In genomic region chr3:47120138-47120537, GRCh38 we compare ENCODE assay signal across 24 cellular contexts. TPM values are rescaled to one million over a fixed set of nuclear protein-coding genes. Genes with fewer than 3 reads are reported as not detected.
DNase-seq lines count a peak whose midpoint lies in the region; ATAC-seq and TF ChIP-seq lines count a peak whose summit lies in the region.
"Had no signal": no experiment of that assay in that cellular context is flagged by ENCODE, and none has a peak within 500 bp of the region (broad histone marks: within the 10 kb centered on the region; RNA-seq: fewer than 3 reads in every experiment).

No MANE protein-coding gene starts in this region.

- H3K4me1 Mint-ChIP-seq in activated T-cell treated with anti-CD3 and anti-CD28 coated beads, Interleukin-2, amount 50 U/mL, for 72 hours (ENCODE audit: low read depth), result peaks cover 60% of the 10 kb centered on the region
- peaks cover 6% of the 10 kb centered on the region for H3K4me1 Mint-ChIP-seq in Caco-2 (ENCODE audit: low read depth, unreplicated experiment)
- peaks cover 38% of the 10 kb centered on the region for H3K4me1 Mint-ChIP-seq in activated CD8-positive, alpha-beta T cell treated with anti-CD3 and anti-CD28 coated beads for 36 hours (ENCODE audit: low read depth)
- peaks cover 32 to 72% (median 60%) of the 10 kb centered on the region in 7 donors for H3K4me1 Mint-ChIP-seq in naive thymus-derived CD4-positive, alpha-beta T cell

- H3K27me3 ChIP-seq in Caco-2 (replicated peaks; ENCODE audit: control insufficient read depth, insufficient read depth, low read length), result no peaks in the 10 kb centered on the region
- no peaks in the 10 kb centered on the region for H3K27me3 ChIP-seq in naive thymus-derived CD4-positive, alpha-beta T cell (ENCODE audit: control insufficient read depth in 2 of 2, insufficient read depth in 2 of 2, low read length in 2 of 2)
- H3K27me3 ChIP-seq: BLaER1, esophagus muscularis mucosa, foreskin keratinocyte, heart left ventricle had no signal

- intact Hi-C loops in Caco-2 (cut with micrococcal nuclease; ENCODE audit: unreplicated experiment), result no loop called here
- intact Hi-C loops in activated CD8-positive, alpha-beta T cell treated with anti-CD3 and anti-CD28 coated beads for 36 hours (cut with micrococcal nuclease), result no loop called here
- intact Hi-C loops in naive thymus-derived CD4-positive, alpha-beta T cell (cut with micrococcal nuclease), result no loop called here

- peak overlapping the region; percentile 2 for H3K27ac ChIP-seq in naive thymus-derived CD4-positive, alpha-beta T cell (ENCODE audit: low read depth, low read length)
- H3K27ac ChIP-seq: BLaER1, esophagus muscularis mucosa, foreskin keratinocyte, heart left ventricle had no signal

- H3K4me1 ChIP-seq in Caco-2, result peaks cover 7% of the 10 kb centered on the region; the same call in 1 of the 2 replicates
- peaks cover 4 to 13% of the 10 kb centered on the region in 2 donors for H3K4me1 ChIP-seq in naive thymus-derived CD4-positive, alpha-beta T cell (ENCODE audit: control insufficient read depth in 2 of 2, insufficient read depth in 2 of 2, low read length in 2 of 2)
- H3K4me1 ChIP-seq: BLaER1, HAP-1 had no signal

- H3K4me3 ChIP-seq in Caco-2 (ENCODE audit: low read depth, low read length), result no peak overlapping the region
- no peak overlapping the region for H3K4me3 ChIP-seq in naive thymus-derived CD4-positive, alpha-beta T cell (ENCODE audit: low read length)
- H3K4me3 ChIP-seq: BLaER1, esophagus muscularis mucosa, HAP-1, heart left ventricle, K562, lung had no signal

- no peaks in the 10 kb centered on the region; the same call in 1 of the 2 replicates for H3K36me3 ChIP-seq in Caco-2 (ENCODE audit: control insufficient read depth, insufficient read depth, low read length)
- peaks cover 9 to 44% (median 22%) of the 10 kb centered on the region in 3 experiments for H3K36me3 ChIP-seq in naive thymus-derived CD4-positive, alpha-beta T cell (ENCODE audit: control insufficient read depth in 2 of 3, insufficient read depth in 3 of 3, low read length in 3 of 3)

- DNase-seq in activated T-cell treated with anti-CD3 and anti-CD28 coated beads, Interleukin-2, amount 50 U/mL, for 72 hours, result no peak
- DNase-seq in activated T-cell treated with anti-CD3 and anti-CD28 coated beads for 4 hours (no peak), Caco-2 (no peak), amygdala (lab: John Stamatoyannopoulos, UW) (no peak), hepatic stellate cell (ENCODE audit: low spot score) (no peak)
- DNase-seq in activated CD8-positive, alpha-beta T cell treated with anti-CD3 and anti-CD28 coated beads for 36 hours, result no peak
- no peak for DNase-seq in naive thymus-derived CD4-positive, alpha-beta T cell
- DNase-seq: ACHN; activated CD4-positive, CD25-positive, alpha-beta regulatory T cell treated with anti-CD3 and anti-CD28 coated beads, Interleukin-2, amount 50 U/mL, for 72 hours; activated gamma-delta T cell; foreskin keratinocyte; heart left ventricle; NCI-H2081; NCI-H748 treated with DMSO at 0.1 percent for 48 hours; posterior cingulate gyrus; right cardiac atrium; stimulated activated CD4-positive, alpha-beta T cell treated with anti-CD3 and anti-CD28 coated beads, Interleukin-4, amount 100 ng/mL, for 1 hour; SW 1271 had no signal

- H3K36me3 Mint-ChIP-seq in activated T-cell treated with anti-CD3 and anti-CD28 coated beads, Interleukin-2, amount 50 U/mL, for 72 hours (ENCODE audit: insufficient read depth in 2 of 2), result peaks cover 12 to 37% of the 10 kb centered on the region in 2 donors
- peaks cover 51% of the 10 kb centered on the region for H3K36me3 Mint-ChIP-seq in Caco-2 (ENCODE audit: insufficient read depth, unreplicated experiment)
- peaks cover 51% of the 10 kb centered on the region for H3K36me3 Mint-ChIP-seq in activated CD8-positive, alpha-beta T cell treated with anti-CD3 and anti-CD28 coated beads for 36 hours (ENCODE audit: low read depth)
- peaks cover 31 to 53% (median 34%) of the 10 kb centered on the region in 5 donors for H3K36me3 Mint-ChIP-seq in naive thymus-derived CD4-positive, alpha-beta T cell

- no TSS peak for BruUV-seq in Caco-2 (replicated peaks; lab: Mats Ljungman, UMichigan)

- H3K27ac Mint-ChIP-seq in activated T-cell treated with anti-CD3 and anti-CD28 coated beads, Interleukin-2, amount 50 U/mL, for 72 hours, result peak overlapping the region; percentile 71
- H3K27ac Mint-ChIP-seq in Caco-2 (ENCODE audit: unreplicated experiment), result peak overlapping the region; percentile 57
- peak overlapping the region; percentile 87 for H3K27ac Mint-ChIP-seq in activated CD8-positive, alpha-beta T cell treated with anti-CD3 and anti-CD28 coated beads for 36 hours
- peak overlapping the region in 7 of 9 donors; percentile 6 to 80 (median 60) for H3K27ac Mint-ChIP-seq in naive thymus-derived CD4-positive, alpha-beta T cell

- H3K27me3 Mint-ChIP-seq in activated T-cell treated with anti-CD3 and anti-CD28 coated beads, Interleukin-2, amount 50 U/mL, for 72 hours (ENCODE audit: low read depth), result no peaks in the 10 kb centered on the region
- no peaks in the 10 kb centered on the region for H3K27me3 Mint-ChIP-seq in Caco-2 (ENCODE audit: insufficient read depth, unreplicated experiment)
- no peaks in the 10 kb centered on the region for H3K27me3 Mint-ChIP-seq in activated CD8-positive, alpha-beta T cell treated with anti-CD3 and anti-CD28 coated beads for 36 hours
- H3K27me3 Mint-ChIP-seq in naive thymus-derived CD4-positive, alpha-beta T cell, result no peaks in the 10 kb centered on the region

- ATAC-seq in activated T-cell treated with anti-CD3 and anti-CD28 coated beads, Interleukin-2, amount 50 U/mL, for 72 hours (replicated peaks in 1 of 2), result peak; percentile 32 to 41
- ATAC-seq in activated CD8-positive, alpha-beta T cell treated with anti-CD3 and anti-CD28 coated beads for 36 hours, result peak; percentile 83
- no peak for ATAC-seq in naive thymus-derived CD4-positive, alpha-beta T cell
- ATAC-seq in HG02938 (IDR thresholded peaks at IDR 0.05; ENCODE audit: unreplicated experiment), result no peak
- ATAC-seq: foreskin keratinocyte, heart left ventricle, right cardiac atrium had no signal

- CTCF ChIA-PET in Caco-2 (lab: Charles Lee), result no interaction called here
- CTCF ChIA-PET in activated CD8-positive, alpha-beta T cell treated with anti-CD3 and anti-CD28 coated beads for 36 hours (lab: Charles Lee), result no interaction called here
- CTCF ChIA-PET in naive thymus-derived CD4-positive, alpha-beta T cell (lab: Charles Lee), result no interaction called here

- peak overlapping the region in 1 of 2 donors; percentile 4 for H3K4me3 Mint-ChIP-seq in activated T-cell treated with anti-CD3 and anti-CD28 coated beads, Interleukin-2, amount 50 U/mL, for 72 hours
- H3K4me3 Mint-ChIP-seq in Caco-2 (ENCODE audit: unreplicated experiment), result no peak overlapping the region
- no peak overlapping the region for H3K4me3 Mint-ChIP-seq in activated CD8-positive, alpha-beta T cell treated with anti-CD3 and anti-CD28 coated beads for 36 hours
- peak overlapping the region in 6 of 10 donors; percentile 10 to 61 (median 33) for H3K4me3 Mint-ChIP-seq in naive thymus-derived CD4-positive, alpha-beta T cell

- POLR2A ChIA-PET in Caco-2 (lab: Charles Lee), result no interaction called here
- POLR2A ChIA-PET in activated CD8-positive, alpha-beta T cell treated with anti-CD3 and anti-CD28 coated beads for 36 hours (lab: Charles Lee), result no interaction called here
- POLR2A ChIA-PET in naive thymus-derived CD4-positive, alpha-beta T cell (lab: Charles Lee), result no interaction called here

- TF ChIP-seq CTCF in Caco-2 (IDR thresholded peaks at IDR 0.05; ENCODE audit: insufficient read depth in 1 of 2, low read depth in 1 of 2, low read length in 1 of 2, severe bottlenecking in 1 of 2, unreplicated experiment in 1 of 2), result no peak
- no peak for TF ChIP-seq CTCF in activated CD8-positive, alpha-beta T cell treated with anti-CD3 and anti-CD28 coated beads for 36 hours (IDR thresholded peaks at IDR 0.05)

- no peaks in the 10 kb centered on the region for H3K9me3 ChIP-seq in Caco-2
- H3K9me3 ChIP-seq in naive thymus-derived CD4-positive, alpha-beta T cell (ENCODE audit: control insufficient read depth in 2 of 3, low read length in 3 of 3), result no peaks in the 10 kb centered on the region
- H3K9me3 ChIP-seq: esophagus muscularis mucosa, HAP-1, heart left ventricle had no signal

- peaks cover 2 to 4% of the 10 kb centered on the region in 2 donors for H3K9me3 Mint-ChIP-seq in activated T-cell treated with anti-CD3 and anti-CD28 coated beads, Interleukin-2, amount 50 U/mL, for 72 hours
- H3K9me3 Mint-ChIP-seq in Caco-2 (ENCODE audit: unreplicated experiment), result no peaks in the 10 kb centered on the region
- peaks cover 4% of the 10 kb centered on the region for H3K9me3 Mint-ChIP-seq in activated CD8-positive, alpha-beta T cell treated with anti-CD3 and anti-CD28 coated beads for 36 hours
- H3K9me3 Mint-ChIP-seq in naive thymus-derived CD4-positive, alpha-beta T cell, result no peaks in the 10 kb centered on the region

RNA-seq across cellular contexts. Expression of gene SETD2, which starts 43.8 kb away (rescaled TPM):
- 10 to 100 TPM; 42.9 to 48.7 TPM for total RNA-seq in activated T-cell treated with anti-CD3 and anti-CD28 coated beads, Interleukin-2, amount 50 U/mL, for 72 hours
- total RNA-seq in Caco-2 (2022), result 47.6 and 48.8 TPM in 2 replicates
- 10 to 100 TPM; 34.7 to 36.1 TPM for total RNA-seq in activated CD8-positive, alpha-beta T cell treated with anti-CD3 and anti-CD28 coated beads for 36 hours
- 10 to 100 TPM; 49.2 to 77.3 (median 71.1) TPM for total RNA-seq in naive thymus-derived CD4-positive, alpha-beta T cell
- 10 to 100 TPM; 11.0 to 25.9 TPM for polyA plus RNA-seq in naive thymus-derived CD4-positive, alpha-beta T cell

Comparison
In these comparisons a context has a peak if more than half of its experiments do, and no peak if none do; other contexts are left out.
1. ATAC-seq: peak in activated T-cell treated with anti-CD3 and anti-CD28 coated beads, Interleukin-2, amount 50 U/mL, for 72 hours (2 of 2) and activated CD8-positive, alpha-beta T cell treated with anti-CD3 and anti-CD28 coated beads for 36 hours (single experiment); none in naive thymus-derived CD4-positive, alpha-beta T cell (single experiment) and HG02938 (single experiment).
2. H3K4me3 Mint-ChIP-seq: peak in naive thymus-derived CD4-positive, alpha-beta T cell (6 of 10); none in Caco-2 (single experiment) and activated CD8-positive, alpha-beta T cell treated with anti-CD3 and anti-CD28 coated beads for 36 hours (single experiment).
3. Peak in every context shown above with its lines, with median percentiles within 50 percentile points of each other: H3K27ac Mint-ChIP-seq.